ENCODE assay signal across 1 cellular context in the genomic region with DNA sequence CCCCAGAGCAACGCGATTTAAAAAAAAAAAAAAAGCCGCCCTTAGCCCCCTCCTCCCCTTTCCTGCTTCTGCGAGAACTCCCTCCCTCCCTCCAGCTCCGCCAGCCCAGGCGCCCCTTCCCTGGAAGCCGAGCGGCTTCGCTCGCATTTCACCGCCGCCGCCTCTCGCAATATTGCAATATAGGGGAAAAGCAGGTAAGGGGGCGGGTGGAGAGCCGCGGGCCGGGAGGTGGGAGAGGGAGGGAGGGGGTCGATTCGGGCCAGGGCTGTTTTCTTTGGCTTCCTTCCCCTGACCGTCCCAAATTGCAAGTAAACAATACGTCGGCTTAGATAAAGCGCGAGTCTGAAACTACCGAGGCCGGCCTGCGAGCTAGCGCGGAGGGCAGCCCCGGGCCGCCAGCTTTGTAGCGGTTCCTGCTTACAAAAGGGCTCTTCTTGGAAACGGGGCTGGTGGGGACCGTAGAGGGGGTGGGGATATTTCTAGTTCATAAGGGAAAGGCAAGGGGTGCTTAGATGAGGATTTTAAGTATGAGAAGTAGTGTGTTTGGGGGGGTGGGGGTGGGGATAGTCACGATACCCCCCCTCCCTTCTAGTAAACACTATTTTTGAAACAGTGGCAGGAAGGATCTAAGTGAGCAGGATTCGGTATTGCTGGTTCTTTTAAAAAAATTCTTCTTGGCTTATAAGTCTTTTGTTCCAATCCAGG.
TF ChIP-seq lines count a peak whose summit lies in the region.

No MANE protein-coding gene starts in this region.

TF ChIP-seq in K562, 482 proteins besides CTCF, POLR2A, EP300 and RAD21 (continued from another document):
- peak in 1 of 2 experiments; percentile 73; a peak in 1 of 4 replicates for TF ChIP-seq MLLT1 (IDR thresholded peaks at IDR 0.05)
- TF ChIP-seq SIN3A (IDR thresholded peaks at IDR 0.05; ENCODE audit: borderline replicate concordance in 2 of 2, control insufficient read depth in 1 of 2, low read depth in 2 of 2, low read length in 2 of 2) = 0 out of 4 replicates have a peak, but pooled peaks of 1 of the 2 experiments have one; percentile 35
- TF ChIP-seq ZFP1 (CRISPR knock-in tag; IDR thresholded peaks at IDR 0.05) = no peak
- TF ChIP-seq TAF1 (IDR thresholded peaks at IDR 0.05; ENCODE audit: control insufficient read depth, extremely low read depth, insufficient read depth, low read length, severe bottlenecking) = peak; percentile 40
- TF ChIP-seq TAF7 (tag; IDR thresholded peaks at IDR 0.05) = 0 out of 2 replicates have a peak, but pooled peaks have one; percentile 19
- no peak for TF ChIP-seq ZNF24 (IDR thresholded peaks at IDR 0.05)
- TF ChIP-seq HNRNPUL1 (IDR thresholded peaks at IDR 0.05; ENCODE audit: low read length) = no peak
- TF ChIP-seq ZFX (CRISPR knock-in tag; IDR thresholded peaks at IDR 0.05) = peak; percentile 22; the same call in 1 of the 2 replicates
- no peak for TF ChIP-seq TCF7L2 (IDR thresholded peaks at IDR 0.05; ENCODE audit: low read depth, low read length)
- 0 out of 2 replicates have a peak, but pooled peaks have one; percentile 23 for TF ChIP-seq NBN (IDR thresholded peaks at IDR 0.05; ENCODE audit: low read depth)
- no peak for TF ChIP-seq POU5F1 (IDR thresholded peaks at IDR 0.05; ENCODE audit: borderline replicate concordance, low read depth, low read length, partially characterized antibody)
- no peak for TF ChIP-seq CEBPG (CRISPR knock-in tag; IDR thresholded peaks at IDR 0.05)
- peak in 1 of 2 experiments; percentile 85; a peak in 2 of 4 replicates for TF ChIP-seq CEBPG (tag; conservative IDR thresholded peaks at IDR 0.05 in 1 of 2, IDR thresholded peaks at IDR 0.05 in 1 of 2)
- TF ChIP-seq SUPT5H (IDR thresholded peaks at IDR 0.05) = 0 out of 2 replicates have a peak, but pooled peaks have one; percentile 20
- TF ChIP-seq ARID1B (IDR thresholded peaks at IDR 0.05) = no peak
- TF ChIP-seq SLC30A9 (CRISPR knock-in tag; IDR thresholded peaks at IDR 0.05) = no peak
- TF ChIP-seq POLR2AphosphoS5 (IDR thresholded peaks at IDR 0.05; ENCODE audit: control insufficient read depth, insufficient read depth, low read depth, low read length) = peak; percentile 8; the same call in 1 of the 2 replicates
- TF ChIP-seq POLR2B (IDR thresholded peaks at IDR 0.05; ENCODE audit: low read depth, partially characterized antibody) = peak; percentile 69
- 0 out of 2 replicates have a peak, but pooled peaks have one; percentile 38 for TF ChIP-seq ZBTB7A (IDR thresholded peaks at IDR 0.05; ENCODE audit: borderline replicate concordance, control insufficient read depth, low read depth, low read length)
- no peak for TF ChIP-seq GABPA (tag; conservative IDR thresholded peaks at IDR 0.05; ENCODE audit: low read depth)
- TF ChIP-seq RBFOX2 (IDR thresholded peaks at IDR 0.05; ENCODE audit: low read depth, low read length) = peak; percentile 12; the same call in 1 of the 2 replicates
- TF ChIP-seq ZNF121 (CRISPR knock-in tag; conservative IDR thresholded peaks at IDR 0.05) = no peak
- TF ChIP-seq PCBP1 (IDR thresholded peaks at IDR 0.05; ENCODE audit: low read depth, low read length, poor library complexity, severe bottlenecking) = peak; percentile 61
- TF ChIP-seq RREB1 (CRISPR knock-in tag; IDR thresholded peaks at IDR 0.05) = no peak
- TF ChIP-seq MAFK (IDR thresholded peaks at IDR 0.05; ENCODE audit: low read length) = no peak
- TF ChIP-seq TRIM24 (IDR thresholded peaks at IDR 0.05) = no peak
- no peak for TF ChIP-seq SIX5 (IDR thresholded peaks at IDR 0.05; ENCODE audit: borderline replicate concordance in 1 of 2, insufficient read depth in 1 of 2, low read depth in 1 of 2, low read length in 2 of 2)
- TF ChIP-seq ZNF324 (CRISPR knock-in tag; IDR thresholded peaks at IDR 0.05) = no peak
- TF ChIP-seq GATAD2A (IDR thresholded peaks at IDR 0.05) = no peak
- no peak for TF ChIP-seq CHD4 (IDR thresholded peaks at IDR 0.05; ENCODE audit: insufficient read depth, insufficient replicate concordance, low read depth, low read length, poor library complexity, severe bottlenecking)
- no peak for TF ChIP-seq BRF1 (IDR thresholded peaks at IDR 0.05; ENCODE audit: borderline replicate concordance, extremely low read depth, insufficient read length)
- TF ChIP-seq, protein P1, sequence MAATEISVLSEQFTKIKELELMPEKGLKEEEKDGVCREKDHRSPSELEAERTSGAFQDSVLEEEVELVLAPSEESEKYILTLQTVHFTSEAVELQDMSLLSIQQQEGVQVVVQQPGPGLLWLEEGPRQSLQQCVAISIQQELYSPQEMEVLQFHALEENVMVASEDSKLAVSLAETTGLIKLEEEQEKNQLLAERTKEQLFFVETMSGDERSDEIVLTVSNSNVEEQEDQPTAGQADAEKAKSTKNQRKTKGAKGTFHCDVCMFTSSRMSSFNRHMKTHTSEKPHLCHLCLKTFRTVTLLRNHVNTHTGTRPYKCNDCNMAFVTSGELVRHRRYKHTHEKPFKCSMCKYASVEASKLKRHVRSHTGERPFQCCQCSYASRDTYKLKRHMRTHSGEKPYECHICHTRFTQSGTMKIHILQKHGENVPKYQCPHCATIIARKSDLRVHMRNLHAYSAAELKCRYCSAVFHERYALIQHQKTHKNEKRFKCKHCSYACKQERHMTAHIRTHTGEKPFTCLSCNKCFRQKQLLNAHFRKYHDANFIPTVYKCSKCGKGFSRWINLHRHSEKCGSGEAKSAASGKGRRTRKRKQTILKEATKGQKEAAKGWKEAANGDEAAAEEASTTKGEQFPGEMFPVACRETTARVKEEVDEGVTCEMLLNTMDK (IDR thresholded peaks at IDR 0.05; ENCODE audit: borderline replicate concordance, insufficient read depth, low read depth, low read length, poor library complexity, severe bottlenecking) = no peak
